In genomic region chr19:5072115-5072514, GRCh38 we compare ENCODE assay signal across 31 cellular contexts.
"Had no signal": no experiment of that assay in that cellular context is flagged by ENCODE, and none has a peak within 500 bp of the region (broad histone marks: within the 10 kb centered on the region; RNA-seq: fewer than 3 reads in every experiment).

No MANE protein-coding gene starts in this region.

- H3K9me3 Mint-ChIP-seq: activated CD4-positive, alpha-beta T cell treated with anti-CD3 and anti-CD28 coated beads, Interleukin-2, amount 10 ng/mL, durations not matched to agents 24 days and 14 days; activated naive CD4-positive, alpha-beta T cell treated with anti-CD3 and anti-CD28 coated beads, Interleukin-2, amount 50 U/mL, for 24 hours; activated naive CD8-positive, alpha-beta T cell treated with anti-CD3 and anti-CD28 coated beads, Interleukin-2, amount 10 ng/mL, durations not matched to agents 7 days and 5 days; activated T-cell treated with anti-CD3 and anti-CD28 coated beads, Interleukin-2, amount 50 U/mL, for 24 hours; activated T-helper 2 cell treated with anti-CD3 and anti-CD28 coated beads, Interferon-gamma antibody, Interleukin-2, Interleukin-4, amounts not matched to agents 10 μg/mL and 5 μg/mL and 100 μg/mL, durations not matched to agents 14 hours and 24 hours and 36 hours had no signal

- DNase-seq: activated CD4-positive, alpha-beta T cell treated with anti-CD3 and anti-CD28 coated beads, Interleukin-2, amount 10 ng/mL, durations not matched to agents 24 days and 14 days; activated CD4-positive, alpha-beta T cell treated with anti-CD3 and anti-CD28 coated beads, Interleukin-2, amount 50 U/mL, for 48 hours; activated CD8-positive, alpha-beta T cell treated with anti-CD3 and anti-CD28 coated beads, Interleukin-2, amount 10 ng/mL, durations not matched to agents 7 days and 5 days; activated gamma-delta T cell; activated naive CD4-positive, alpha-beta T cell treated with Interleukin-2 at 50 U/mL for 16 hours; activated naive CD8-positive, alpha-beta T cell treated with anti-CD3 and anti-CD28 coated beads, Interleukin-2, amount 10 ng/mL, durations not matched to agents 7 days and 5 days; activated T-cell treated with anti-CD3 and anti-CD28 coated beads, Interleukin-2, amount 50 U/mL, for 24 hours; amygdala; MM.1S; MV-4-11; NCI-H1092 treated with DMSO at 0.1 percent for 48 hours; NCI-H1417; NCI-H146; NCI-H187; NCI-H2029 treated with DMSO at 0.1 percent for 48 hours; NCI-H2107; NCI-H2171; NCI-H2227 treated with DMSO at 0.1 percent for 48 hours; NCI-H446; NCI-H524 treated with DMSO at 0.1 percent for 48 hours; SW 1271; T-helper 1 cell; T-helper 2 cell; T-helper 9 cell; WERI-Rb-1 had no signal

- H3K27me3 Mint-ChIP-seq: activated CD4-positive, alpha-beta T cell treated with anti-CD3 and anti-CD28 coated beads, Interleukin-2, amount 10 ng/mL, durations not matched to agents 24 days and 14 days; activated naive CD4-positive, alpha-beta T cell treated with anti-CD3 and anti-CD28 coated beads, Interleukin-2, amount 50 U/mL, for 24 hours; activated naive CD8-positive, alpha-beta T cell treated with anti-CD3 and anti-CD28 coated beads, Interleukin-2, amount 10 ng/mL, durations not matched to agents 7 days and 5 days; activated T-cell treated with anti-CD3 and anti-CD28 coated beads, Interleukin-2, amount 50 U/mL, for 24 hours had no signal

- H3K27me3 ChIP-seq: ascending aorta, cardiac muscle cell had no signal

- H3K36me3 Mint-ChIP-seq: activated naive CD4-positive, alpha-beta T cell treated with anti-CD3 and anti-CD28 coated beads, Interleukin-2, amount 50 U/mL, for 24 hours had no signal

- H3K27ac ChIP-seq: ascending aorta, cardiac muscle cell, KMS-11, WERI-Rb-1 had no signal

- ATAC-seq: activated CD8-positive, alpha-beta T cell treated with anti-CD3 and anti-CD28 coated beads, Interleukin-2, amount 10 ng/mL, durations not matched to agents 7 days and 5 days; Panc1 had no signal

- H3K9ac ChIP-seq: KMS-11 had no signal

- H3K4me3 Mint-ChIP-seq: activated CD4-positive, alpha-beta T cell treated with anti-CD3 and anti-CD28 coated beads, Interleukin-2, amount 10 ng/mL, durations not matched to agents 24 days and 14 days; activated CD8-positive, alpha-beta T cell treated with anti-CD3 and anti-CD28 coated beads, Interleukin-2, amount 10 ng/mL, durations not matched to agents 7 days and 5 days; activated naive CD4-positive, alpha-beta T cell treated with anti-CD3 and anti-CD28 coated beads, Interleukin-2, amount 50 U/mL, for 24 hours; activated naive CD8-positive, alpha-beta T cell treated with anti-CD3 and anti-CD28 coated beads, Interleukin-2, amount 10 ng/mL, durations not matched to agents 7 days and 5 days; activated T-cell treated with anti-CD3 and anti-CD28 coated beads, Interleukin-2, amount 50 U/mL, for 24 hours had no signal

- H3K27ac Mint-ChIP-seq: activated CD4-positive, alpha-beta T cell treated with anti-CD3 and anti-CD28 coated beads, Interleukin-2, amount 10 ng/mL, durations not matched to agents 24 days and 14 days; activated CD8-positive, alpha-beta T cell treated with anti-CD3 and anti-CD28 coated beads, Interleukin-2, amount 10 ng/mL, durations not matched to agents 7 days and 5 days; activated naive CD4-positive, alpha-beta T cell treated with anti-CD3 and anti-CD28 coated beads, Interleukin-2, amount 50 U/mL, for 24 hours; activated naive CD8-positive, alpha-beta T cell treated with anti-CD3 and anti-CD28 coated beads, Interleukin-2, amount 10 ng/mL, durations not matched to agents 7 days and 5 days; activated T-cell treated with anti-CD3 and anti-CD28 coated beads, Interleukin-2, amount 50 U/mL, for 24 hours; activated T-helper 2 cell treated with anti-CD3 and anti-CD28 coated beads, Interferon-gamma antibody, Interleukin-2, Interleukin-4, amounts not matched to agents 10 μg/mL and 5 μg/mL and 100 μg/mL, durations not matched to agents 14 hours and 24 hours and 36 hours had no signal

- H3K4me1 ChIP-seq: ascending aorta had no signal

- H3K4me3 ChIP-seq: ascending aorta, cardiac muscle cell had no signal

- H3K4me2 ChIP-seq: KMS-11 had no signal

- H3K9me3 ChIP-seq: ascending aorta had no signal

- H3K36me3 ChIP-seq: cardiac muscle cell had no signal
